1 cellular context compared by ENCODE assay signal in genomic region chr7:77648742-77649338, GRCh38.
TF ChIP-seq lines count a peak whose summit lies in the region.

No MANE protein-coding gene starts in this region.

TF ChIP-seq in HepG2, 621 proteins besides CTCF, POLR2A, EP300 and RAD21:
- TF ChIP-seq UBTF (CRISPR knock-in tag; IDR thresholded peaks at IDR 0.05) (no peak), HNRNPK (IDR thresholded peaks at IDR 0.05; ENCODE audit: low read depth, low read length, poor library complexity, severe bottlenecking) (peak; percentile 90)
TF ChIP-seq in HepG2: peak in this region for 1.
